1 cellular context compared by ENCODE assay signal in genomic region chr16:57694556-57695377, GRCh38.
A peak's percentile ranks its signal among the peaks of the same experiment; 100 is the strongest.
TF ChIP-seq lines count a peak whose summit lies in the region.

TSS of gene DRC7 (plus strand) at chr16:57694806. CDS start at chr16:57697950, 3,144 bp downstream.

TF ChIP-seq in HepG2, 621 proteins besides CTCF, POLR2A, EP300 and RAD21 (continued from another document):
- peak; percentile 46; the same call in 1 of the 2 replicates for TF ChIP-seq GMEB1 (CRISPR knock-in tag; IDR thresholded peaks at IDR 0.05; ENCODE audit: borderline replicate concordance)
- peak; percentile 94 for TF ChIP-seq ZNF143 (CRISPR knock-in tag; IDR thresholded peaks at IDR 0.05)
- TF ChIP-seq ZMYM3 (CRISPR knock-in tag; IDR thresholded peaks at IDR 0.05): peak; percentile 63; the same call in 1 of the 2 replicates
- no peak for TF ChIP-seq SP140L (CRISPR knock-in tag; IDR thresholded peaks at IDR 0.05; ENCODE audit: borderline replicate concordance)
- TF ChIP-seq ARHGAP35 (CRISPR knock-in tag; IDR thresholded peaks at IDR 0.05; ENCODE audit: borderline replicate concordance): 0 out of 2 replicates have a peak, but pooled peaks have one; percentile 32
- peak; percentile 54 for TF ChIP-seq ERF (CRISPR knock-in tag; IDR thresholded peaks at IDR 0.05)
- peak; percentile 68 for TF ChIP-seq HMGXB3 (CRISPR knock-in tag; IDR thresholded peaks at IDR 0.05; ENCODE audit: borderline replicate concordance)
- TF ChIP-seq ELF1 (CRISPR knock-in tag; IDR thresholded peaks at IDR 0.05): peak; percentile 66
- 0 out of 2 replicates have a peak, but pooled peaks have one; percentile 22 for TF ChIP-seq ZMAT3 (CRISPR knock-in tag; conservative IDR thresholded peaks at IDR 0.05)
- TF ChIP-seq ZBTB34 (CRISPR knock-in tag; IDR thresholded peaks at IDR 0.05): peak; percentile 11; the same call in 1 of the 2 replicates
- TF ChIP-seq ZNF331 (CRISPR knock-in tag; IDR thresholded peaks at IDR 0.05): peak; percentile 13; the same call in 1 of the 2 replicates
- TF ChIP-seq TRIM22 (IDR thresholded peaks at IDR 0.05): no peak
